ENCODE assay signal across 10 cellular contexts in genomic region chr17:37240381-37240780, GRCh38.
DNase-seq lines count a peak whose midpoint lies in the region; ATAC-seq and TF ChIP-seq lines count a peak whose summit lies in the region.
"Had no signal": no experiment of that assay in that cellular context is flagged by ENCODE, and none has a peak within 500 bp of the region (broad histone marks: within the 10 kb centered on the region; RNA-seq: fewer than 3 reads in every experiment).

No MANE protein-coding gene starts in this region.

- no TSS peak for BruUV-seq in IMR-90 (replicated peaks; lab: Mats Ljungman, UMichigan)

- H3K27me3 ChIP-seq in IMR-90 (ENCODE audit: control insufficient read depth, insufficient read depth, low read length) = no peaks in the 10 kb centered on the region
- H3K27me3 ChIP-seq in subcutaneous abdominal adipose tissue (ENCODE audit: control insufficient read depth in 5 of 5, insufficient read depth in 4 of 5, low read length in 5 of 5) = no peaks in the 10 kb centered on the region
- H3K27me3 ChIP-seq: BLaER1 had no signal

- no peak overlapping the region for H2BK20ac ChIP-seq in IMR-90 (ENCODE audit: low read depth, low read length)

- peak overlapping the region; percentile 56 for H3K27ac Mint-ChIP-seq in T-helper 17 cell

- intact Hi-C loops in IMR-90 (cut with micrococcal nuclease) = loop anchor here (1.0 kb wide), 1 partner anchor 133 kb away; no protein-coding TSS in a partner anchor

- no peak overlapping the region for H3K4me2 ChIP-seq in IMR-90 (ENCODE audit: low read depth, low read length)
- H3K4me2 ChIP-seq: A549, BLaER1 had no signal

- H4K8ac ChIP-seq in IMR-90 (ENCODE audit: low read depth in 2 of 2, low read length in 2 of 2) = no peak overlapping the region

- H3K27me3 Mint-ChIP-seq in T-helper 17 cell = no peaks in the 10 kb centered on the region
- H3K27me3 Mint-ChIP-seq: CD8-positive, alpha-beta memory T cell had no signal

- no peak overlapping the region for H3K4ac ChIP-seq in IMR-90 (ENCODE audit: low read depth, low read length)

- H3K4me1 Mint-ChIP-seq in T-helper 17 cell = peaks cover under 1% of the 10 kb centered on the region
- H3K4me1 Mint-ChIP-seq: CD8-positive, alpha-beta memory T cell had no signal

- peak; percentile 54; the same call in 1 of the 2 replicates for ATAC-seq in IMR-90 (ENCODE audit: low read depth)
- ATAC-seq in T-helper 17 cell = no peak
- ATAC-seq in left lobe of liver = peak; percentile 87

- no peak overlapping the region for H4K91ac ChIP-seq in IMR-90 (ENCODE audit: insufficient read depth, low read depth, low read length)

- no peaks in the 10 kb centered on the region for H3K9me1 ChIP-seq in IMR-90 (ENCODE audit: insufficient read depth, low read length)

- no peak overlapping the region; the same call in 1 of the 2 replicates for H3K27ac ChIP-seq in IMR-90 (ENCODE audit: insufficient read depth, low read length)
- peak overlapping the region; percentile 49 for H3K27ac ChIP-seq in subcutaneous abdominal adipose tissue (ENCODE audit: low read depth, low read length)
- H3K27ac ChIP-seq: A549, BLaER1 had no signal

- TF ChIP-seq CTCF in IMR-90 (conservative IDR thresholded peaks at IDR 0.05; ENCODE audit: low read depth, low read length) = no peak

- 0 out of 2 replicates have a peak, but pooled peaks cover 3% of the 10 kb centered on the region for H4K20me1 ChIP-seq in IMR-90 (ENCODE audit: insufficient read depth, low read length)
- H4K20me1 ChIP-seq: BLaER1 had no signal

- WGBS in IMR-90 (ENCODE audit: extremely low coverage in 2 of 2, insufficient read length in 1 of 2), 2 experiments = 100% methylated on average over 4 of the region's 5 CpGs; no CpG with 5 or more reads in 1 of the 2 experiments

- H3K4me3 ChIP-seq in IMR-90 (ENCODE audit: insufficient read depth, low read depth, low read length) = no peak overlapping the region
- H3K4me3 ChIP-seq in subcutaneous abdominal adipose tissue (ENCODE audit: low read depth in 1 of 5, low read length in 5 of 5) = no peak overlapping the region
- H3K4me3 ChIP-seq: A549, BLaER1, HAP-1 had no signal

- H2AFZ ChIP-seq in IMR-90 (replicated peaks; ENCODE audit: low read length, poor library complexity) = no peak overlapping the region

- H3K9me3 ChIP-seq in IMR-90 (ENCODE audit: control insufficient read depth, insufficient read depth, low read length) = no peaks in the 10 kb centered on the region
- no peaks in the 10 kb centered on the region for H3K9me3 ChIP-seq in T-helper 17 cell (ENCODE audit: control insufficient read depth, low read length, poor library complexity, severe bottlenecking)
- H3K9me3 ChIP-seq in subcutaneous abdominal adipose tissue (ENCODE audit: control insufficient read depth in 5 of 5, low read length in 5 of 5) = no peaks in the 10 kb centered on the region
- H3K9me3 ChIP-seq: A549, BLaER1, HAP-1 had no signal

- dilution Hi-C loops in IMR-90 (cut with HindIII; ENCODE audit: low sequenced_read_pairs, unreplicated experiment) = no loop called here

- H3K79me1 ChIP-seq in IMR-90 (ENCODE audit: low read depth in 1 of 2, low read length in 2 of 2) = no peaks in the 10 kb centered on the region

- H3K56ac ChIP-seq in IMR-90 (ENCODE audit: extremely low read depth, insufficient read depth, low read length) = no peak overlapping the region

- no peak overlapping the region for H2BK120ac ChIP-seq in IMR-90 (ENCODE audit: low read depth, low read length)

- DNase-seq in IMR-90 (no peak), T-helper 17 cell (no peak), left lobe of liver (ENCODE audit: low spot score) (no peak), kidney glomerular epithelial cell (lab: John Stamatoyannopoulos, UW) (no peak)
- no peak for DNase-seq in stimulated activated CD4-positive, alpha-beta T cell treated with anti-CD3 and anti-CD28 coated beads, Interleukin-2, amount 100 ng/mL, for 24 hours
- DNase-seq: CD8-positive, alpha-beta memory T cell had no signal

- TF ChIP-seq POLR2A in IMR-90 (IDR thresholded peaks at IDR 0.05; ENCODE audit: low read depth, low read length) = no peak

- H3K4me3 Mint-ChIP-seq in T-helper 17 cell = no peak overlapping the region
- H3K4me3 Mint-ChIP-seq: CD8-positive, alpha-beta memory T cell had no signal

- POLR2A ChIA-PET in IMR-90 (lab: Charles Lee; ENCODE audit: unreplicated experiment) = no interaction called here

- TF ChIP-seq RAD21 in IMR-90 (IDR thresholded peaks at IDR 0.05; ENCODE audit: low read length) = no peak

- H3K36me3 ChIP-seq in IMR-90 (ENCODE audit: control insufficient read depth, insufficient read depth, low read length) (peaks cover 28% of the 10 kb centered on the region), subcutaneous abdominal adipose tissue (ENCODE audit: control insufficient read depth in 5 of 5, insufficient read depth in 5 of 5, low read length in 5 of 5) (peaks cover 24 to 72% (median 47%) of the 10 kb centered on the region in 5 donors)

- CTCF ChIA-PET in IMR-90 (lab: Yijun Ruan, JAX) = interaction anchor here (0.6 to 1.5 kb wide), 15 partner anchors 9 to 637 kb away, joined by 3 to 7 read pairs (median 4); no protein-coding TSS in a partner anchor

- no peak overlapping the region for H3K18ac ChIP-seq in IMR-90 (ENCODE audit: low read depth, low read length)

- no peak overlapping the region for H2AK5ac ChIP-seq in IMR-90 (ENCODE audit: low read depth, low read length)

- H4K5ac ChIP-seq in IMR-90 (ENCODE audit: low read depth, low read length) = no peak overlapping the region

- H2BK15ac ChIP-seq in IMR-90 (ENCODE audit: low read depth, low read length) = no peak overlapping the region

- no peak overlapping the region for H2BK5ac ChIP-seq in IMR-90 (ENCODE audit: low read depth, low read length, poor library complexity, severe bottlenecking)

- H3K9ac ChIP-seq in IMR-90 (ENCODE audit: low read depth, low read length) = no peak overlapping the region
- peak overlapping the region in 2 of 5 donors; percentile 35 for H3K9ac ChIP-seq in subcutaneous abdominal adipose tissue (ENCODE audit: low read length in 5 of 5)
- H3K9ac ChIP-seq: BLaER1 had no signal

- no peak overlapping the region for H2AK9ac ChIP-seq in IMR-90 (replicated peaks; ENCODE audit: low read depth, low read length, poor library complexity)

- H3K4me1 ChIP-seq in IMR-90 (ENCODE audit: control insufficient read depth, insufficient read depth, low read length) (peaks cover 2% of the 10 kb centered on the region; the same call in 1 of the 2 replicates), subcutaneous abdominal adipose tissue (ENCODE audit: control insufficient read depth in 5 of 5, insufficient read depth in 5 of 5, low read length in 5 of 5) (peaks cover 0 to 5% (median 0%) of the 10 kb centered on the region in 5 donors)
- H3K4me1 ChIP-seq: BLaER1, HAP-1 had no signal

- H3K23ac ChIP-seq in IMR-90 (ENCODE audit: low read depth, low read length) = no peak overlapping the region

- H3K14ac ChIP-seq in IMR-90 (replicated peaks; ENCODE audit: low read depth, low read length) = no peak overlapping the region

- in situ Hi-C loops in IMR-90 (cut with MboI; ENCODE audit: low sequenced_read_pairs) = loop anchor here (10.0 kb wide), 1 partner anchor 606 kb away; no protein-coding TSS in a partner anchor

- H3K36me3 Mint-ChIP-seq in T-helper 17 cell (ENCODE audit: low read depth) = peaks cover 9% of the 10 kb centered on the region

TF ChIP-seq in IMR-90, 13 proteins besides CTCF, POLR2A, EP300 and RAD21:
- TF ChIP-seq FOS (IDR thresholded peaks at IDR 0.05; ENCODE audit: low read depth, low read length) (no peak), MAFK (IDR thresholded peaks at IDR 0.05; ENCODE audit: low read depth, low read length) (no peak), RCOR1 (IDR thresholded peaks at IDR 0.05; ENCODE audit: insufficient replicate concordance, low read length) (no peak)
- TF ChIP-seq, protein P1, sequence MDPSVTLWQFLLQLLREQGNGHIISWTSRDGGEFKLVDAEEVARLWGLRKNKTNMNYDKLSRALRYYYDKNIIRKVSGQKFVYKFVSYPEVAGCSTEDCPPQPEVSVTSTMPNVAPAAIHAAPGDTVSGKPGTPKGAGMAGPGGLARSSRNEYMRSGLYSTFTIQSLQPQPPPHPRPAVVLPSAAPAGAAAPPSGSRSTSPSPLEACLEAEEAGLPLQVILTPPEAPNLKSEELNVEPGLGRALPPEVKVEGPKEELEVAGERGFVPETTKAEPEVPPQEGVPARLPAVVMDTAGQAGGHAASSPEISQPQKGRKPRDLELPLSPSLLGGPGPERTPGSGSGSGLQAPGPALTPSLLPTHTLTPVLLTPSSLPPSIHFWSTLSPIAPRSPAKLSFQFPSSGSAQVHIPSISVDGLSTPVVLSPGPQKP (IDR thresholded peaks at IDR 0.05; ENCODE audit: borderline replicate concordance, low read depth, low read length) = no peak
TF ChIP-seq in IMR-90: peak in this region for 0.
